In genomic region chr6:31733734-31734133, GRCh38 we compare ENCODE assay signal across 1 cellular context.
TF ChIP-seq lines count a peak whose summit lies in the region.

No MANE protein-coding gene starts in this region.

TF ChIP-seq in HCT116, 20 proteins besides CTCF, POLR2A, EP300 and RAD21 (continued from another document):
- TF ChIP-seq REST (IDR thresholded peaks at IDR 0.05; ENCODE audit: low read depth) = no peak
- TF ChIP-seq POLR2AphosphoS5 (IDR thresholded peaks at IDR 0.05; ENCODE audit: low read depth, low read length) = no peak
